Comparison of ENCODE assay signal across 8 cellular contexts in the genomic region with DNA sequence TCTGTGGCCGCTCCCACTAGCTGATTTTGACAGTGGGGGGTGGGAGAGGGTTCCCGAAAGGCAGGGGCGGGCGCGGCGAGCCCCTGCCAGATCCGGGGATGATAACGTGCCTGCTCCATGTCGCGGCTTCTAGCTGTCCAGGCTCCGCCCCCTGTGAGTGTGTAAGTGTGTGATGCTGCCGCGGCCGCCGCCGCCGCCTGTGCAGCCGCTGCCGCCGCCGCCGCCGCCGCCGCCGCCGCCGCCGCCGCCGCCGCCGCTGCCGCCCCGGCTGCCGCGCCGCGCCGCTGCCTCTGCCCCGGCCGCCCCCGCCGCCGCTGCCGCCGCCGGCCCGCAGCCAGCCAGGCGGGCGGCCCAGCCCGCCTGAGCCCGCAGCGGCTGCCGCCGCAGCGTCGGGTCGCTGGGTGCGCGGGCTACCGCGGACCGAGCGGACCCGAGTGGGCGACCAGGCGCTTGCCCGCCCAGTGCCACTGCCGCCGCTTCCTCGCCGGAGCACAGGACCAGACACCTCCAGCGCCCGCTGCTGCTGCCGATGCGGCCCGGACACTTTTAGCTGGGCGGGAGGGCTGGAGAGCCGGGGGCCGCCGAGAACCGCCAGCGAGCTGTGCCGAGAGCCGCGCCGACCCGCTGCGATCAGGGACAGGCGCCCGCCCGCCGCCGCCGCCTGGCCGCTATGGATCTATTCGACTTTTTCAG. TPM values are rescaled to one million over a fixed set of nuclear protein-coding genes. Genes with fewer than 3 reads are reported as not detected.
DNase-seq lines count a peak whose midpoint lies in the region; ATAC-seq and TF ChIP-seq lines count a peak whose summit lies in the region.

A gene (plus strand): TSS at position 190 of the 693 bp plus-strand sequence. CDS start 481 bp downstream, at position 671.

- no peak within 1 kb of the TSS for H3K27ac ChIP-seq in SK-N-MC
- no peak within 1 kb of the TSS for H3K27ac ChIP-seq in ascending aorta

- no peak for DNase-seq in SK-N-MC (ENCODE audit: low read depth, low spot score)
- DNase-seq in ascending aorta (ENCODE audit: low spot score in 2 of 2) = no peak
- DNase-seq in stimulated activated CD4-positive, alpha-beta T cell treated with anti-CD3 and anti-CD28 coated beads, Interleukin-12 subunit alpha, Interleukin-12 subunit beta, amount 100 ng/mL, for 4 hours = peak; percentile 52
- DNase-seq in inferior parietal cortex (ENCODE audit: extremely low spot score) = no peak

- H3K36me3 ChIP-seq in SK-N-MC (ENCODE audit: insufficient read depth, low read length) (no peaks in the 10 kb centered on the region), ascending aorta (no peaks in the 10 kb centered on the region)

- no peak within 1 kb of the TSS for H3K9ac ChIP-seq in SK-N-MC (ENCODE audit: insufficient read length)

- no peaks in the 10 kb centered on the region for H3K4me1 ChIP-seq in ascending aorta

- ATAC-seq in HG02981 (IDR thresholded peaks at IDR 0.05; ENCODE audit: unreplicated experiment) (peak; percentile 42), HG02884 (IDR thresholded peaks at IDR 0.05; ENCODE audit: unreplicated experiment) (no peak)

- intact Hi-C loops in ascending aorta (cut with DNase I) = no loop called here

- H3K4me3 ChIP-seq in GM08714 (ENCODE audit: low read length) = peak within 1 kb of the TSS; percentile 73
- peak within 1 kb of the TSS; percentile 56 for H3K4me3 ChIP-seq in SK-N-MC
- peak within 1 kb of the TSS; percentile 55 to 63 for H3K4me3 ChIP-seq in ascending aorta
- peak within 1 kb of the TSS; percentile 60 for H3K4me3 ChIP-seq in iPS-18c (ENCODE audit: insufficient read depth, low read depth, low read length)

- H3K27me3 ChIP-seq in ascending aorta = no peaks in the 10 kb centered on the region

- TF ChIP-seq CTCF in ascending aorta (IDR thresholded peaks at IDR 0.05) = no peak

- H3K9me3 ChIP-seq in SK-N-MC (ENCODE audit: low read depth, low read length) = no peaks in the 10 kb centered on the region
- no peaks in the 10 kb centered on the region for H3K9me3 ChIP-seq in ascending aorta
- H3K9me3 ChIP-seq in iPS-18c (ENCODE audit: control insufficient read depth, insufficient read depth, low read length) = peaks cover 13% of the 10 kb centered on the region

RNA-seq across cellular contexts. Expression of the gene that starts here (rescaled TPM):
- 2.3 TPM for total RNA-seq in ascending aorta
